In the genomic region with DNA sequence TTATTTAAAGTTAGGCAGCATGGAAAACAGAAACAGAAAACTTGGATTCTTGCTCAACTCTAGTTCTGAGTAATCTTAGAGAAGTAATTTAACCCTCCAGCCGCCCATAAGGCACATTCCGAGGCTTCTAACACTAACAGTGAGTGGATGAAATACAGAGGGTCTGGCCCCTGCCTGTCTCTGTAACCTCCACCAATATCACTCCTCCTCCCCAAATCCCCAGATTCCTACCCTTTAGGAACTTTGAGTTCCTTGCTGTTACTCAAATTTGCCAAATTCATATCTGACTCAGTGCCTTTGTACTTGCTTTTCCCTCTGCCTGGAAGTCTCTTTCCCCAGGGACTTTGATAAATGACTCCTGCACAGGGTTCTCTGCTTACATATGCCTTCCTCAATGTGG, we compare ENCODE assay signal across 8 cellular contexts.
DNase-seq lines count a peak whose midpoint lies in the region; ATAC-seq and TF ChIP-seq lines count a peak whose summit lies in the region.

No MANE protein-coding gene starts in this region.

- peaks cover 34% of the 10 kb centered on the region for H3K4me1 Mint-ChIP-seq in CD4-positive, alpha-beta T cell (ENCODE audit: low read depth)

- H3K36me3 ChIP-seq in SK-N-SH (replicated peaks in 1 of 2; ENCODE audit: control insufficient read depth in 1 of 2, insufficient read depth in 2 of 2, low read length in 1 of 2), result no peaks in the 10 kb centered on the region
- H3K36me3 ChIP-seq in osteoblast (ENCODE audit: insufficient read depth, low read length), result no peaks in the 10 kb centered on the region

- DNase-seq in AG09319 (ENCODE audit: extremely low read depth, low read depth) (peak; percentile 54), SK-N-SH (no peak), fibroblast of the conjunctiva (ENCODE audit: low read depth) (peak; percentile 85), osteoblast (ENCODE audit: insufficient read length, low spot score, missing footprints) (no peak), putamen (ENCODE audit: low spot score) (no peak)
- DNase-seq in CD4-positive, alpha-beta T cell, result no peak

- H3K27me3 ChIP-seq in SK-N-SH (ENCODE audit: insufficient read depth), result no peaks in the 10 kb centered on the region
- H3K27me3 ChIP-seq in osteoblast (ENCODE audit: insufficient read depth, low read length), result no peaks in the 10 kb centered on the region
- no peaks in the 10 kb centered on the region for H3K27me3 ChIP-seq in CD4-positive, alpha-beta T cell (ENCODE audit: control insufficient read depth, insufficient read depth, low read length)

- H3K4me2 ChIP-seq in SK-N-SH (no peak overlapping the region), osteoblast (ENCODE audit: insufficient read depth, low read length) (peak overlapping the region; percentile 63)

- no peak for ATAC-seq in GM21390 (IDR thresholded peaks at IDR 0.05; ENCODE audit: unreplicated experiment)
- ATAC-seq in HG02642 (IDR thresholded peaks at IDR 0.05; ENCODE audit: poor library complexity, unreplicated experiment), result no peak
- ATAC-seq in CD4-positive, alpha-beta T cell (ENCODE audit: poor library complexity), result no peak

- TF ChIP-seq CTCF in AG09319 (IDR thresholded peaks at IDR 0.05; ENCODE audit: low read depth, low read length) (no peak), SK-N-SH (IDR thresholded peaks at IDR 0.05) (no peak), osteoblast (IDR thresholded peaks at IDR 0.05; ENCODE audit: extremely low read depth, low read depth, low read length) (no peak)
- no peak for TF ChIP-seq CTCF in CD4-positive, alpha-beta T cell (IDR thresholded peaks at IDR 0.05)

- CTCF ChIA-PET in SK-N-SH (lab: Yijun Ruan, JAX), result no interaction called here
- CTCF ChIA-PET in CD4-positive, alpha-beta T cell (lab: Charles Lee), result interaction anchor here (0.7 to 1.0 kb wide), 2 partner anchors 10 to 205 kb away, joined by 3 read pairs; no protein-coding TSS in a partner anchor

- H3K36me3 Mint-ChIP-seq in CD4-positive, alpha-beta T cell (ENCODE audit: low read depth), result peaks cover 10% of the 10 kb centered on the region

- peaks cover 0 to 2% of the 10 kb centered on the region in 2 experiments; a peak in 3 of 4 replicates for H3K4me1 ChIP-seq in SK-N-SH (ENCODE audit: control insufficient read depth in 1 of 2, insufficient read depth in 2 of 2, low read depth in 1 of 2, low read length in 1 of 2)
- peaks cover 50% of the 10 kb centered on the region for H3K4me1 ChIP-seq in osteoblast (ENCODE audit: insufficient read depth, low read length)

- no peaks in the 10 kb centered on the region for H3K9me3 ChIP-seq in SK-N-SH
- no peaks in the 10 kb centered on the region for H3K9me3 ChIP-seq in osteoblast (ENCODE audit: low read depth, low read length)
- H3K9me3 ChIP-seq in CD4-positive, alpha-beta T cell (ENCODE audit: control insufficient read depth, low read length), result peaks cover 3% of the 10 kb centered on the region

- no peaks in the 10 kb centered on the region for H3K9me2 ChIP-seq in SK-N-SH

- H3K79me2 ChIP-seq in SK-N-SH (ENCODE audit: insufficient read depth), result no peaks in the 10 kb centered on the region
- H3K79me2 ChIP-seq in osteoblast (ENCODE audit: insufficient read depth, low read length), result no peaks in the 10 kb centered on the region

- H4K20me1 ChIP-seq in SK-N-SH (ENCODE audit: insufficient read depth), result no peaks in the 10 kb centered on the region
- H4K20me1 ChIP-seq in osteoblast (ENCODE audit: insufficient read depth, low read length), result no peaks in the 10 kb centered on the region

- H3F3A ChIP-seq in SK-N-SH (replicated peaks; ENCODE audit: insufficient read depth), result peaks cover 17% of the 10 kb centered on the region

- WGBS in SK-N-SH (ENCODE audit: low lambda C conversion rate), result 63% methylated on average over 2 of the region's 2 CpGs

- TF ChIP-seq RAD21 in SK-N-SH (IDR thresholded peaks at IDR 0.05; ENCODE audit: low read length), result no peak

- no peak overlapping the region for H3K4me3 Mint-ChIP-seq in CD4-positive, alpha-beta T cell

- no peak overlapping the region for H3K4me3 ChIP-seq in SK-N-SH (ENCODE audit: low read depth in 2 of 2, low read length in 1 of 2)
- H3K4me3 ChIP-seq in osteoblast (ENCODE audit: insufficient read depth, low read length), result no peak overlapping the region

- no peak overlapping the region for H3K27ac ChIP-seq in SK-N-SH (ENCODE audit: low read depth in 2 of 2, low read length in 1 of 2)
- peak overlapping the region; percentile 70 for H3K27ac ChIP-seq in osteoblast (ENCODE audit: low read depth, low read length)
- H3K27ac ChIP-seq in CD4-positive, alpha-beta T cell (ENCODE audit: low read depth, low read length), result no peak overlapping the region

- TF ChIP-seq EP300 in SK-N-SH (IDR thresholded peaks at IDR 0.05; ENCODE audit: borderline replicate concordance in 1 of 2, low read depth in 1 of 2, low read length in 1 of 2), result no peak

- H3K27me3 Mint-ChIP-seq in CD4-positive, alpha-beta T cell, result no peaks in the 10 kb centered on the region

- POLR2A ChIA-PET in SK-N-SH (lab: Yijun Ruan, JAX), result no interaction called here
- POLR2A ChIA-PET in CD4-positive, alpha-beta T cell (lab: Charles Lee), result no interaction called here

- peaks cover 5% of the 10 kb centered on the region for H3K9me3 Mint-ChIP-seq in CD4-positive, alpha-beta T cell

- H3K9ac ChIP-seq in SK-N-SH, result no peak overlapping the region

- H3K27ac Mint-ChIP-seq in CD4-positive, alpha-beta T cell, result no peak overlapping the region

- intact Hi-C loops in CD4-positive, alpha-beta T cell (cut with DNase I, micrococcal nuclease), result no loop called here

- H2AFZ ChIP-seq in SK-N-SH (ENCODE audit: low read depth) (0 out of 2 replicates have a peak overlapping the region, but pooled peaks have one; percentile 21), osteoblast (ENCODE audit: low read length) (no peak overlapping the region)

TF ChIP-seq in SK-N-SH, 30 proteins besides CTCF, POLR2A, EP300 and RAD21:
- TF ChIP-seq, protein P1, sequence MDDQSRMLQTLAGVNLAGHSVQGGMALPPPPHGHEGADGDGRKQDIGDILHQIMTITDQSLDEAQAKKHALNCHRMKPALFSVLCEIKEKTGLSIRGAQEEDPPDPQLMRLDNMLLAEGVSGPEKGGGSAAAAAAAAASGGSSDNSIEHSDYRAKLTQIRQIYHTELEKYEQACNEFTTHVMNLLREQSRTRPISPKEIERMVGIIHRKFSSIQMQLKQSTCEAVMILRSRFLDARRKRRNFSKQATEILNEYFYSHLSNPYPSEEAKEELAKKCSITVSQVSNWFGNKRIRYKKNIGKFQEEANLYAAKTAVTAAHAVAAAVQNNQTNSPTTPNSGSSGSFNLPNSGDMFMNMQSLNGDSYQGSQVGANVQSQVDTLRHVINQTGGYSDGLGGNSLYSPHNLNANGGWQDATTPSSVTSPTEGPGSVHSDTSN (IDR thresholded peaks at IDR 0.05), result peak; percentile 35; the same call in 1 of the 2 replicates
- TF ChIP-seq, protein P2, sequence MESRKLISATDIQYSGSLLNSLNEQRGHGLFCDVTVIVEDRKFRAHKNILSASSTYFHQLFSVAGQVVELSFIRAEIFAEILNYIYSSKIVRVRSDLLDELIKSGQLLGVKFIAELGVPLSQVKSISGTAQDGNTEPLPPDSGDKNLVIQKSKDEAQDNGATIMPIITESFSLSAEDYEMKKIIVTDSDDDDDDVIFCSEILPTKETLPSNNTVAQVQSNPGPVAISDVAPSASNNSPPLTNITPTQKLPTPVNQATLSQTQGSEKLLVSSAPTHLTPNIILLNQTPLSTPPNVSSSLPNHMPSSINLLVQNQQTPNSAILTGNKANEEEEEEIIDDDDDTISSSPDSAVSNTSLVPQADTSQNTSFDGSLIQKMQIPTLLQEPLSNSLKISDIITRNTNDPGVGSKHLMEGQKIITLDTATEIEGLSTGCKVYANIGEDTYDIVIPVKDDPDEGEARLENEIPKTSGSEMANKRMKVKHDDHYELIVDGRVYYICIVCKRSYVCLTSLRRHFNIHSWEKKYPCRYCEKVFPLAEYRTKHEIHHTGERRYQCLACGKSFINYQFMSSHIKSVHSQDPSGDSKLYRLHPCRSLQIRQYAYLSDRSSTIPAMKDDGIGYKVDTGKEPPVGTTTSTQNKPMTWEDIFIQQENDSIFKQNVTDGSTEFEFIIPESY (IDR thresholded peaks at IDR 0.05; ENCODE audit: borderline replicate concordance, low read depth), result no peak
TF ChIP-seq in SK-N-SH: peak in this region for 1.

Comparison
In these comparisons a context has a peak if more than half of its experiments do, and no peak if none do; other contexts are left out.
1. DNase-seq: peak in AG09319 (single experiment) and fibroblast of the conjunctiva (single experiment); none in SK-N-SH (single experiment), osteoblast (single experiment), putamen (single experiment) and CD4-positive, alpha-beta T cell (0 of 10).